In genomic region chr17:28744802-28745051, GRCh38 we compare ENCODE assay signal across 9 cellular contexts. TPM values are rescaled to one million over a fixed set of nuclear protein-coding genes. Genes with fewer than 3 reads are reported as not detected.
A peak's percentile ranks its signal among the peaks of the same experiment; 100 is the strongest.
DNase-seq lines count a peak whose midpoint lies in the region; ATAC-seq, FAIRE-seq and TF ChIP-seq lines count a peak whose summit lies in the region.
"Had no signal": no experiment of that assay in that cellular context is flagged by ENCODE, and none has a peak within 500 bp of the region (broad histone marks: within the 10 kb centered on the region; RNA-seq: fewer than 3 reads in every experiment).

No MANE protein-coding gene starts in this region.

- DNase-seq in left ventricle myocardium inferior (no peak), Right ventricle myocardium inferior (ENCODE audit: missing footprints) (no peak), bronchial epithelial cell (ENCODE audit: low read depth) (no peak), mesothelial cell of epicardium (ENCODE audit: low spot score in 2 of 2, unreplicated experiment in 2 of 2) (no peak), vagina (ENCODE audit: extremely low spot score in 2 of 2) (no peak), NK-92 (lab: John Stamatoyannopoulos, UW; ENCODE audit: unreplicated experiment) (no peak)
- DNase-seq in stimulated activated CD4-positive, alpha-beta T cell treated with anti-CD3 and anti-CD28 coated beads, Interleukin-2, amount 100 ng/mL, for 24 hours: no peak
- DNase-seq: GDM1 had no signal

- H3K4me3 Mint-ChIP-seq in mesothelial cell of epicardium: peak overlapping the region; percentile 89

- H3K4me3 ChIP-seq in left ventricle myocardium inferior (peak overlapping the region; percentile 84), bronchial epithelial cell (ENCODE audit: low read depth, low read length) (peak overlapping the region; percentile 63), vagina (peak overlapping the region; percentile 72 to 81)

- no peak for FAIRE-seq in bronchial epithelial cell (lab: Jason Lieb, UNC)

- H3K4me1 ChIP-seq in left ventricle myocardium inferior (peaks cover 55% of the 10 kb centered on the region), vagina (peaks cover 59% of the 10 kb centered on the region)

- H3K36me3 ChIP-seq in left ventricle myocardium inferior (peaks cover 13% of the 10 kb centered on the region), bronchial epithelial cell (ENCODE audit: control insufficient read depth, insufficient read depth, low read length) (peaks cover 29% of the 10 kb centered on the region), vagina (peaks cover 0 to 16% of the 10 kb centered on the region in 2 donors)

- H3K36me3 Mint-ChIP-seq in mesothelial cell of epicardium: peaks cover 3% of the 10 kb centered on the region

- H3K9me3 Mint-ChIP-seq in mesothelial cell of epicardium: no peaks in the 10 kb centered on the region

- TF ChIP-seq CTCF in left ventricle myocardium inferior (IDR thresholded peaks at IDR 0.05; ENCODE audit: borderline replicate concordance) (no peak), bronchial epithelial cell (IDR thresholded peaks at IDR 0.05; ENCODE audit: insufficient read depth, low read length, severe bottlenecking) (no peak), mesothelial cell of epicardium (IDR thresholded peaks at IDR 0.05; ENCODE audit: unreplicated experiment) (no peak), vagina (IDR thresholded peaks at IDR 0.05) (no peak)

- H3K27ac Mint-ChIP-seq in mesothelial cell of epicardium: peak overlapping the region; percentile 98

- TF ChIP-seq POLR2A in vagina (IDR thresholded peaks at IDR 0.05): no peak

- ATAC-seq in Right ventricle myocardium inferior (no peak), HG02840 (IDR thresholded peaks at IDR 0.05; ENCODE audit: low FRiP score, unreplicated experiment) (no peak)

- intact Hi-C loops in left ventricle myocardium inferior (cut with micrococcal nuclease): no loop called here
- intact Hi-C loops in Right ventricle myocardium inferior (cut with DNase I): no loop called here
- intact Hi-C loops in vagina (cut with DNase I): no loop called here

- H3K27me3 Mint-ChIP-seq in mesothelial cell of epicardium (ENCODE audit: low read depth): no peaks in the 10 kb centered on the region

- H3K9me3 ChIP-seq in left ventricle myocardium inferior (replicated peaks) (no peaks in the 10 kb centered on the region), vagina (no peaks in the 10 kb centered on the region)

- peaks cover 30% of the 10 kb centered on the region for H3K4me1 Mint-ChIP-seq in mesothelial cell of epicardium

- H3K27ac ChIP-seq in left ventricle myocardium inferior (replicated peaks) (peak overlapping the region; percentile 87), vagina (peak overlapping the region; percentile 95)

- H3K27me3 ChIP-seq in left ventricle myocardium inferior (ENCODE audit: low read depth): no peaks in the 10 kb centered on the region
- no peaks in the 10 kb centered on the region for H3K27me3 ChIP-seq in bronchial epithelial cell (ENCODE audit: control insufficient read depth, insufficient read depth, low read length)
- no peaks in the 10 kb centered on the region for H3K27me3 ChIP-seq in vagina

RNA-seq across cellular contexts. Expression of gene TRAF4, which starts 0.9 kb away (rescaled TPM):
- total RNA-seq in left ventricle myocardium inferior (3.5 TPM), Right ventricle myocardium inferior (3.8 TPM), bronchial epithelial cell (32.0 and 36.6 TPM in 2 replicates), mesothelial cell of epicardium (252 to 259 TPM (median 254 TPM) in 3 replicates), vagina (26.5 TPM)

RNA-seq across cellular contexts. Expression of gene NEK8, which starts 16.1 kb away (rescaled TPM):
- total RNA-seq in left ventricle myocardium inferior (1.4 TPM), Right ventricle myocardium inferior (0.60 TPM), bronchial epithelial cell (3.1 and 3.2 TPM in 2 replicates), mesothelial cell of epicardium (5.2 to 7.6 TPM (median 5.9 TPM) in 3 replicates), vagina (0.98 TPM)

RNA-seq across cellular contexts. Expression of gene TLCD1, which starts 18.7 kb away (rescaled TPM):
- 3.1 TPM for total RNA-seq in left ventricle myocardium inferior
- 2.4 TPM for total RNA-seq in Right ventricle myocardium inferior
- 6.5 and 7.4 TPM in 2 replicates for total RNA-seq in bronchial epithelial cell
- total RNA-seq in mesothelial cell of epicardium: 2.3 to 3.8 TPM (median 3.3 TPM) in 3 replicates
- 2.9 TPM for total RNA-seq in vagina

RNA-seq across cellular contexts. Expression of gene RPL23A, which starts 24.9 kb away (rescaled TPM):
- total RNA-seq in left ventricle myocardium inferior (840 TPM), Right ventricle myocardium inferior (945 TPM), bronchial epithelial cell (928 and 1,097 TPM in 2 replicates), mesothelial cell of epicardium (1,669 to 1,804 TPM (median 1,792 TPM) in 3 replicates), vagina (600 TPM)

RNA-seq across cellular contexts. Expression of gene RAB34, which starts 27.1 kb away (rescaled TPM):
- total RNA-seq in left ventricle myocardium inferior (13.1 TPM), Right ventricle myocardium inferior (16.2 TPM), bronchial epithelial cell (42.5 and 68.7 TPM in 2 replicates), mesothelial cell of epicardium (172 to 181 TPM (median 178 TPM) in 3 replicates), vagina (195 TPM)
